In genomic region chr9:115590016-115590415, GRCh38 we compare ENCODE assay signal across 13 cellular contexts.
DNase-seq lines count a peak whose midpoint lies in the region; ATAC-seq and TF ChIP-seq lines count a peak whose summit lies in the region.
"Had no signal": no experiment of that assay in that cellular context is flagged by ENCODE, and none has a peak within 500 bp of the region (broad histone marks: within the 10 kb centered on the region; RNA-seq: fewer than 3 reads in every experiment).

No MANE protein-coding gene starts in this region.

- H3K36me3 Mint-ChIP-seq in osteocyte (ENCODE audit: unreplicated experiment) = no peaks in the 10 kb centered on the region

- no peak overlapping the region for H3K27ac ChIP-seq in PC-9
- H3K27ac ChIP-seq: psoas muscle had no signal

- peaks cover 12% of the 10 kb centered on the region; the same call in 1 of the 2 replicates for H3F3A ChIP-seq in PC-9 (ENCODE audit: insufficient read depth, low read depth)

- H3K27ac Mint-ChIP-seq in osteocyte (ENCODE audit: unreplicated experiment) = peak overlapping the region; percentile 18

- no peaks in the 10 kb centered on the region for H3K79me2 ChIP-seq in PC-9 (ENCODE audit: low read depth)

- no peaks in the 10 kb centered on the region for H4K20me1 ChIP-seq in PC-9 (ENCODE audit: insufficient read depth)

- POLR2A ChIA-PET in PC-9 (lab: Charles Lee; ENCODE audit: unreplicated experiment) = interaction anchor here (0.5 to 0.8 kb wide), 3 partner anchors 10 to 1103 kb away, joined by 3 to 5 read pairs (median 3); no protein-coding TSS in a partner anchor

- no TSS peak for BruUV-seq in PC-9 (replicated peaks; lab: Mats Ljungman, UMichigan)

- H3K4me2 ChIP-seq in PC-9 = no peak overlapping the region

- no peaks in the 10 kb centered on the region for H3K27me3 ChIP-seq in PC-9 (ENCODE audit: insufficient read depth, low read depth)

- intact Hi-C loops in PC-9 (cut with micrococcal nuclease; ENCODE audit: unreplicated experiment) = loop anchor here (1.0 to 10.0 kb wide), 4 partner anchors 407 to 1185 kb away; partner anchors contain the start of gene PAPPA

- TF ChIP-seq CTCF in PC-9 (conservative IDR thresholded peaks at IDR 0.05) (no peak), osteocyte (IDR thresholded peaks at IDR 0.05) (no peak)

- H3K4me3 Mint-ChIP-seq in osteocyte (ENCODE audit: unreplicated experiment) = no peak overlapping the region

- peaks cover 14% of the 10 kb centered on the region; the same call in 1 of the 2 replicates for H3K4me1 ChIP-seq in PC-9 (replicated peaks; ENCODE audit: insufficient read depth)
- H3K4me1 ChIP-seq: psoas muscle had no signal

- H3K9me2 ChIP-seq in PC-9 (ENCODE audit: insufficient read depth) = no peaks in the 10 kb centered on the region

- H2AFZ ChIP-seq in PC-9 = no peak overlapping the region

- no peaks in the 10 kb centered on the region for H3K9me3 ChIP-seq in PC-9 (ENCODE audit: insufficient read depth, low read depth)
- H3K9me3 ChIP-seq: psoas muscle had no signal

- DNase-seq in Caki2 (ENCODE audit: low read depth) (peak; percentile 42), PC-9 (peak; percentile 53 to 62), osteocyte (ENCODE audit: extremely low spot score, unreplicated experiment) (no peak), T-helper 2 cell (no peak), MV-4-11 (lab: John Stamatoyannopoulos, UW) (no peak)
- DNase-seq in stimulated activated CD4-positive, alpha-beta T cell treated with anti-CD3 and anti-CD28 coated beads, Interleukin-1b, Interleukin-23, amount 100 ng/mL, for 48 hours = no peak
- DNase-seq in activated naive CD4-positive, alpha-beta T cell treated with Interleukin-2 at 50 U/mL for 16 hours = no peak
- DNase-seq: activated CD4-positive, alpha-beta T cell treated with anti-CD3 and anti-CD28 coated beads, Interleukin-2, amount 50 U/mL, for 1 hour; activated naive CD4-positive, alpha-beta T cell; NCI-H2029; psoas muscle; stimulated activated CD8-positive, alpha-beta memory T cell treated with anti-CD3 and anti-CD28 coated beads, Interleukin-4, amount 100 ng/mL, for 48 hours had no signal

- CTCF ChIA-PET in PC-9 (lab: Charles Lee) = interaction anchor here (0.5 to 1.2 kb wide), 4 partner anchors 26 to 564 kb away, joined by 3 to 6 read pairs (median 3); partner anchors contain the start of gene PAPPA

- in situ Hi-C loops in Caki2 (cut with HindIII; ENCODE audit: low pct_unique_long_range_greater_than_20kb, low sequenced_read_pairs) = no loop called here

- no peak overlapping the region for H3K4me3 ChIP-seq in PC-9
- H3K4me3 ChIP-seq: psoas muscle had no signal

- H3K36me3 ChIP-seq in PC-9 (ENCODE audit: low read depth) = no peaks in the 10 kb centered on the region

- H3K9me3 Mint-ChIP-seq in osteocyte (ENCODE audit: unreplicated experiment) = peaks cover 7% of the 10 kb centered on the region

- H3K27me3 Mint-ChIP-seq in osteocyte (ENCODE audit: unreplicated experiment) = no peaks in the 10 kb centered on the region

- H3K4me1 Mint-ChIP-seq in osteocyte (ENCODE audit: unreplicated experiment) = peaks cover 36% of the 10 kb centered on the region

- peak; percentile 67 for ATAC-seq in esophagus mucosa
- ATAC-seq: psoas muscle had no signal

Comparison
In these comparisons a context has a peak if more than half of its experiments do, and no peak if none do; other contexts are left out.
1. DNase-seq: peak in Caki2 (single experiment) and PC-9 (2 of 2); none in osteocyte (single experiment), stimulated activated CD4-positive, alpha-beta T cell treated with anti-CD3 and anti-CD28 coated beads, Interleukin-1b, Interleukin-23, amount 100 ng/mL, for 48 hours (single experiment), T-helper 2 cell (0 of 5), activated naive CD4-positive, alpha-beta T cell treated with Interleukin-2 at 50 U/mL for 16 hours (single experiment) and MV-4-11 (single experiment).